In the genomic region with DNA sequence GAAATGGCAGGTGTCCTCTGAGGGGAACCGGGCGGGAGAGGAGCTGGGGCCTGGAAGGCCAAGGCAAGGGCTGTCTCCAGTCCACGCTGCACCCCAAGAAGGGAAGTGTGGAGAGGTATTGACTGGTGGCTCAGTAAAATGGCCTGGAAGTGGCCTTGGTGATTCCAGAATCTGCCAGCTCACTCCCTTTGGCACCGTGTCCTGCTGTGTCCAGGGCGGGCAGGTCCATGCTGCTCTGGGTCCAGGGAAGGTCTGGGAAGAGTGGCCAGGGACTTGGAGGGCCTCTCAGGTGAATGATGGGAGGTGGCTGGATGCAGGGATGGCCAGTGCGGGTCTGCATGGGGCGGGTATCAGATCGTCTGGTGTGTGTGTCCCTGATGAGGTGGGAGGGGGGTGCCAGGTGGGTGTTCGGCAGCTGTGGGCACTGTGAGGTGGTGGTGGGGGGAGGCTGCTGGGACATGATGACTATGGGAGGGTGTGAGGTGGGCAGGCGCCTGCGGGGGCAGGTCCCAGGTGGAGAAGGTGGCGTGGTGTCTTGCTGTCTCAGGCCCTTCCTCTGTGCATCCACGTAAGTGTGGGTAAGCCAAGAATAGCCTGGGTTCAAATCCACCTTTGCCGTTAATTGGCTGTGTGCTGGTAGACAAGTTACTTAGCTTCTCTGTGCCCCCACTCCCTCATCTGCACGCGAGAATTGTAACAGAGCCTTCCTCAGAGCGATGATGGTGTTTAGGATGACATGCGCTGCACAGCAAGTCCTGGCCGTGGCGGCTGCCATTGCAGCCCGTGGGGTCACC, we compare ENCODE assay signal across 1 cellular context.
TF ChIP-seq lines count a peak whose summit lies in the region.

No MANE protein-coding gene starts in this region.

TF ChIP-seq in H1, 55 proteins besides CTCF, POLR2A, EP300 and RAD21:
- no peak for TF ChIP-seq SP1 (IDR thresholded peaks at IDR 0.05; ENCODE audit: low read depth, low read length)
